17 cellular contexts compared by ENCODE assay signal in genomic region chr14:97687944-97688625, GRCh38.
"Had no signal": no experiment of that assay in that cellular context is flagged by ENCODE, and none has a peak within 500 bp of the region (broad histone marks: within the 10 kb centered on the region; RNA-seq: fewer than 3 reads in every experiment).

No MANE protein-coding gene starts in this region.

- DNase-seq: activated CD4-positive, alpha-beta T cell treated with anti-CD3 and anti-CD28 coated beads for 1 hour; activated gamma-delta T cell; activated T-cell treated with anti-CD3 and anti-CD28 coated beads, Interleukin-2, amount 50 U/mL, for 72 hours; effector CD8-positive, alpha-beta T cell; foreskin melanocyte; glutamatergic neuron; hippocampal formation; left colon; nephron progenitor cell; occipital lobe; upper lobe of left lung had no signal

- H3K27ac ChIP-seq: cardiac muscle cell, esophagus muscularis mucosa, right atrium auricular region, thoracic aorta, upper lobe of left lung, VCaP had no signal

- H3K4me3 ChIP-seq: cardiac muscle cell, esophagus muscularis mucosa, right atrium auricular region, thoracic aorta, upper lobe of left lung had no signal

- H3K36me3 ChIP-seq: cardiac muscle cell, esophagus muscularis mucosa, right atrium auricular region, thoracic aorta, upper lobe of left lung had no signal

- ATAC-seq: activated naive CD4-positive, alpha-beta T cell treated with anti-CD3 and anti-CD28 coated beads, Interleukin-2, amount 50 U/mL, for 72 hours; left colon had no signal

- H3K4me1 ChIP-seq: esophagus muscularis mucosa, right atrium auricular region, upper lobe of left lung had no signal

- H3K27me3 ChIP-seq: cardiac muscle cell, esophagus muscularis mucosa, right atrium auricular region, upper lobe of left lung had no signal

- H3K9me3 ChIP-seq: esophagus muscularis mucosa, right atrium auricular region, thoracic aorta, upper lobe of left lung had no signal
